1 cellular context compared by ENCODE assay signal in the genomic region with DNA sequence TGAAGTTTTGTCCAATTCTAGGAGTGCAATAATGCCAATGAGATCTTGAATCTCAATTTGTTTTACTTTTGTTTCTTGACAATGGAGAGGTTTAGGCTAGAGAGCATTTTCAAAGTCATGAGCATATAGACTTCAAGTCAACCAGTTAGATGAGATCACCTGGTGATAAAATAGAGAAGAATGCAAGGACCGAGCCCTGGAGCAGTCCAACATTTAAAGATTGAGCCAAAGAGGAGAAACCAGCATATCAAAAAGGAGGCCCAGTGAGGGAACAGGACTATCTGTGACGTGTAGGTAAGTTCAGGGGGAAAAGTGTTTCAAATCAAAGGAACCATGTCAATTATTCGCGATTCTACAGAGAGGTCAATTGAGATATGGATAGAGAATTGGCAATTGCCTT.
TF ChIP-seq lines count a peak whose summit lies in the region.

No MANE protein-coding gene starts in this region.

TF ChIP-seq in HepG2, 621 proteins besides CTCF, POLR2A, EP300 and RAD21:
- TF ChIP-seq ZBTB20 (CRISPR knock-in tag; IDR thresholded peaks at IDR 0.05; ENCODE audit: borderline replicate concordance, low read depth): no peak
- no peak for TF ChIP-seq SYNCRIP (IDR thresholded peaks at IDR 0.05; ENCODE audit: insufficient read depth, low read depth, low read length)
- TF ChIP-seq ZBTB42 (CRISPR knock-in tag; IDR thresholded peaks at IDR 0.05): no peak
- no peak for TF ChIP-seq XRCC5 (optimal IDR thresholded peaks at IDR 0.05; ENCODE audit: low read length)
- TF ChIP-seq TP53 (CRISPR knock-in tag; conservative IDR thresholded peaks at IDR 0.05): no peak
- TF ChIP-seq, protein P1, sequence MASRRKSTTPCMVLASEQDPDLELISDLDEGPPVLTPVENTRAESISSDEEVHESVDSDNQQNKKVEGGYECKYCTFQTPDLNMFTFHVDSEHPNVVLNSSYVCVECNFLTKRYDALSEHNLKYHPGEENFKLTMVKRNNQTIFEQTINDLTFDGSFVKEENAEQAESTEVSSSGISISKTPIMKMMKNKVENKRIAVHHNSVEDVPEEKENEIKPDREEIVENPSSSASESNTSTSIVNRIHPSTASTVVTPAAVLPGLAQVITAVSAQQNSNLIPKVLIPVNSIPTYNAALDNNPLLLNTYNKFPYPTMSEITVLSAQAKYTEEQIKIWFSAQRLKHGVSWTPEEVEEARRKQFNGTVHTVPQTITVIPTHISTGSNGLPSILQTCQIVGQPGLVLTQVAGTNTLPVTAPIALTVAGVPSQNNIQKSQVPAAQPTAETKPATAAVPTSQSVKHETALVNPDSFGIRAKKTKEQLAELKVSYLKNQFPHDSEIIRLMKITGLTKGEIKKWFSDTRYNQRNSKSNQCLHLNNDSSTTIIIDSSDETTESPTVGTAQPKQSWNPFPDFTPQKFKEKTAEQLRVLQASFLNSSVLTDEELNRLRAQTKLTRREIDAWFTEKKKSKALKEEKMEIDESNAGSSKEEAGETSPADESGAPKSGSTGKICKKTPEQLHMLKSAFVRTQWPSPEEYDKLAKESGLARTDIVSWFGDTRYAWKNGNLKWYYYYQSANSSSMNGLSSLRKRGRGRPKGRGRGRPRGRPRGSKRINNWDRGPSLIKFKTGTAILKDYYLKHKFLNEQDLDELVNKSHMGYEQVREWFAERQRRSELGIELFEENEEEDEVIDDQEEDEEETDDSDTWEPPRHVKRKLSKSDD (CRISPR knock-in tag; IDR thresholded peaks at IDR 0.05; ENCODE audit: low read depth): no peak
- TF ChIP-seq ZNF790 (CRISPR knock-in tag; IDR thresholded peaks at IDR 0.05; ENCODE audit: borderline replicate concordance): no peak
- no peak for TF ChIP-seq HDAC6 (IDR thresholded peaks at IDR 0.05; ENCODE audit: low read depth, low read length)
- TF ChIP-seq ZNF33B (CRISPR knock-in tag; IDR thresholded peaks at IDR 0.05): no peak
- TF ChIP-seq, protein P2, sequence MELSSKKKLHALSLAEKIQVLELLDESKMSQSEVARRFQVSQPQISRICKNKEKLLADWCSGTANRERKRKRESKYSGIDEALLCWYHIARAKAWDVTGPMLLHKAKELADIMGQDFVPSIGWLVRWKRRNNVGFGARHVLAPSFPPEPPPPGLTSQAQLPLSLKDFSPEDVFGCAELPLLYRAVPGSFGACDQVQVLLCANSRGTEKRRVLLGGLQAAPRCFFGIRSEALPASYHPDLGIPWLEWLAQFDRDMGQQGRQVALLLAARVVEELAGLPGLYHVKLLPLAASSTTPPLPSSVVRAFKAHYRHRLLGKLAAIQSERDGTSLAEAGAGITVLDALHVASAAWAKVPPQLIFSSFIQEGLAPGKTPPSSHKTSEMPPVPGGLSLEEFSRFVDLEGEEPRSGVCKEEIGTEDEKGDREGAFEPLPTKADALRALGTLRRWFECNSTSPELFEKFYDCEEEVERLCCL (CRISPR knock-in tag; IDR thresholded peaks at IDR 0.05; ENCODE audit: borderline replicate concordance): no peak
- TF ChIP-seq RELA (CRISPR knock-in tag; IDR thresholded peaks at IDR 0.05): no peak
- no peak for TF ChIP-seq ATAD3A (CRISPR knock-in tag; IDR thresholded peaks at IDR 0.05)
- no peak for TF ChIP-seq RXRB (CRISPR knock-in tag; IDR thresholded peaks at IDR 0.05; ENCODE audit: borderline replicate concordance)
TF ChIP-seq in HepG2: peak in this region for 0.
